Comparison of ENCODE assay signal across 17 cellular contexts in genomic region chr15:77865106-77865630, GRCh38.
"Had no signal": no experiment of that assay in that cellular context is flagged by ENCODE, and none has a peak within 500 bp of the region (broad histone marks: within the 10 kb centered on the region; RNA-seq: fewer than 3 reads in every experiment).

No MANE protein-coding gene starts in this region.

- H3K4me3 Mint-ChIP-seq: central memory CD8-positive, alpha-beta T cell; dendritic cell treated with granulocyte-macrophage colony-stimulating factor and Interleukin-4, amounts not matched to agents 40 ng/mL and 50 ng/mL, for 4 days; effector memory CD8-positive, alpha-beta T cell; nephron; type B pancreatic cell had no signal

- H3K9me3 ChIP-seq: pancreas, right lobe of liver, stomach, vagina had no signal

- H3K27ac ChIP-seq: foreskin keratinocyte, hepatocyte, pancreas, right lobe of liver, stomach, vagina had no signal

- H3K36me3 Mint-ChIP-seq: type B pancreatic cell had no signal

- H3K36me3 ChIP-seq: pancreas, right lobe of liver, stomach, vagina had no signal

- ATAC-seq: effector memory CD8-positive, alpha-beta T cell; pancreas had no signal

- H3K4me3 ChIP-seq: hepatocyte, pancreas, right lobe of liver, stomach, vagina had no signal

- H3K27ac Mint-ChIP-seq: dendritic cell treated with granulocyte-macrophage colony-stimulating factor and Interleukin-4, amounts not matched to agents 40 ng/mL and 50 ng/mL, for 4 days; effector memory CD8-positive, alpha-beta T cell; nephron; progenitor cell of endocrine pancreas; type B pancreatic cell had no signal

- H3K27me3 ChIP-seq: hepatocyte, pancreas, right lobe of liver, vagina had no signal

- H3K4me1 ChIP-seq: foreskin keratinocyte, pancreas, right lobe of liver, stomach, vagina had no signal

- DNase-seq: effector memory CD8-positive, alpha-beta T cell; foreskin keratinocyte; midbrain; occipital lobe; stimulated activated CD4-positive, alpha-beta T cell treated with anti-CD3 and anti-CD28 coated beads, Interleukin-2, amount 100 ng/mL, for 24 hours; stimulated activated naive CD4-positive, alpha-beta T cell; stomach; substantia nigra had no signal

- H3K9me3 Mint-ChIP-seq: central memory CD8-positive, alpha-beta T cell; dendritic cell treated with granulocyte-macrophage colony-stimulating factor and Interleukin-4, amounts not matched to agents 40 ng/mL and 50 ng/mL, for 4 days; effector memory CD8-positive, alpha-beta T cell; nephron; type B pancreatic cell had no signal

- H3K4me1 Mint-ChIP-seq: central memory CD8-positive, alpha-beta T cell had no signal

- H3K27me3 Mint-ChIP-seq: type B pancreatic cell had no signal
